Comparison of ENCODE assay signal across 8 cellular contexts in the genomic region with DNA sequence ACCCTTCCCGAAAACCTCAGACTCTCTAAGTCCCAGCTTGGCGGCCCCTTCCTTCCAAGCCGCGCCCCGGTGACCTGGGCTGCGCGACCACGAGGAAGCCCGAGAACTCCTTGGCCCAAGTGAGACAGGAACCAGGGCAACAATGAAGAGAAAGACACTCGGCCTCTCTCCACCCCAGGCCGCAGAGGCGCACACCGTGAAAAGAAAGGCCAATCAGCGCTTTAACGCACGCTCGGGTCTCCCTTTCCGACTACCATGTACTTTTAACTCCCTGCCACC.
A peak's percentile ranks its signal among the peaks of the same experiment; 100 is the strongest.
DNase-seq lines count a peak whose midpoint lies in the region; ATAC-seq and TF ChIP-seq lines count a peak whose summit lies in the region.

No MANE protein-coding gene starts in this region.

- peak overlapping the region; percentile 84 to 93 (median 88) for H3K27ac ChIP-seq in stomach

- H3K27ac Mint-ChIP-seq in activated naive CD8-positive, alpha-beta T cell = no peak overlapping the region

- H3K27me3 ChIP-seq in stomach = peaks cover 0 to 70% (median 68%) of the 10 kb centered on the region in 3 donors

- H3K9me3 ChIP-seq in stomach = peaks cover 0 to 4% (median 0%) of the 10 kb centered on the region in 4 donors

- no peaks in the 10 kb centered on the region for H3K36me3 ChIP-seq in stomach

- TF ChIP-seq CTCF in stomach (IDR thresholded peaks at IDR 0.05) = no peak

- DNase-seq in Right ventricle myocardium superior (no peak), cardiac septum (ENCODE audit: low spot score) (no peak), iPS-NIHi11 (ENCODE audit: low spot score) (peak; percentile 31), stomach (no peak), NCI-H1436 treated with DMSO at 0.1 percent for 48 hours (lab: John Stamatoyannopoulos, UW) (no peak)
- DNase-seq in stimulated activated CD4-positive, alpha-beta T cell treated with anti-CD3 and anti-CD28 coated beads, Interleukin-2, amount 100 ng/mL, for 48 hours = no peak
- no peak for DNase-seq in activated CD4-positive, CD25-positive, alpha-beta regulatory T cell (lab: John Stamatoyannopoulos, UW)

- no peaks in the 10 kb centered on the region for H3K9me3 Mint-ChIP-seq in activated naive CD8-positive, alpha-beta T cell (ENCODE audit: low read depth)

- peaks cover 43% of the 10 kb centered on the region for H3K27me3 Mint-ChIP-seq in activated naive CD8-positive, alpha-beta T cell

- peak overlapping the region; percentile 84 for H3K4me3 Mint-ChIP-seq in activated naive CD8-positive, alpha-beta T cell

- no peaks in the 10 kb centered on the region for H3K36me3 Mint-ChIP-seq in activated naive CD8-positive, alpha-beta T cell

- peak overlapping the region; percentile 67 to 87 (median 76) for H3K4me3 ChIP-seq in stomach

- intact Hi-C loops in Right ventricle myocardium superior (cut with DNase I) (loop anchor here (10.0 kb wide), 1 partner anchor 330 kb away; the partner anchor contains the start of gene FOXP2), cardiac septum (cut with DNase I) (loop anchor here (10.0 kb wide), 3 partner anchors 330 to 1390 kb away; partner anchors contain the start of gene FOXP2), stomach (cut with DNase I; ENCODE audit: low total_unique reads) (no loop called here)

- H3K4me1 ChIP-seq in stomach = peaks cover 21 to 78% (median 60%) of the 10 kb centered on the region in 4 donors

- H3K4me1 Mint-ChIP-seq in activated naive CD8-positive, alpha-beta T cell (ENCODE audit: low read depth) = peaks cover 36% of the 10 kb centered on the region

- 0 to 2% (median 1%) methylated on average over 17 to 18 of the region's 18 CpGs for WGBS in stomach, 5 donors

- TF ChIP-seq EP300 in stomach (IDR thresholded peaks at IDR 0.05) = no peak

- TF ChIP-seq POLR2A in stomach (IDR thresholded peaks at IDR 0.05) = no peak

- peak; percentile 20 for ATAC-seq in Right ventricle myocardium superior (ENCODE audit: poor library complexity)
